ENCODE assay signal across 13 cellular contexts in the genomic region with DNA sequence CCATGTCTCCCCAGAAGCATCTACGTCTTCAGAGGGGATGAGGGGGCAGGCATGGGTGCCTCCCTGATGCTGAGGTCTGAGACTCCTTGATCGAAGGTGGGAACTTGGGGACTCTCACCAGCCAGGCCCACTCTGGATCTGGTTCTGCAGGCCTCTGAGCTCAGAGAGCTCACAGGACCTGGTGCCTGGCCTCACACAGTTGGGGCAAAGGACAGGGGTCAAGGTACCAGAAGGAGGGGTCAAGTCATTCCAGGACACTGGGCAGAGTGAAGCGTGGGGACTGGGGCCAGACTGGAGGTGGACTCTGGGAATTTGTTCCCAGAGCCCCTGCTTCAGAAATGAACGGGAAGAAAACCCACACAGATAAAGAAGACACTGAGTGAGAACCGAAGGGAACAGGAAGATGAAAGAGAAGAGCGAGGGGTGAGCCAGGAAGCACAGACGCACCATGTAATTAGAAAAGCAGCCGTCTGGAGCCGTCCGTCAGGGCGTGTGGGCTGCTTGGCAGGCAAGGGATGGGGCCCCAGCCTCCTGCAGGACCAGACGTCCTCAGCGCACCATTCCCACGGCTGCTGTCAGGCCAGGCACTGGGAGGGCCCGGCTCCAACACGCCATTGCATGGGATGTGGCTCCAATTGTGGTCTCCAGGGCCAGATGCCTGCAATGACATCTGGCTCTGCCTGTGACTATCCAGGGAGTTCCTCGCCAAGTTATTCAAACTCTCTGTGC. TPM values are rescaled to one million over a fixed set of nuclear protein-coding genes. Genes with fewer than 3 reads are reported as not detected.
DNase-seq lines count a peak whose midpoint lies in the region; ATAC-seq and TF ChIP-seq lines count a peak whose summit lies in the region.
"Had no signal": no experiment of that assay in that cellular context is flagged by ENCODE, and none has a peak within 500 bp of the region (broad histone marks: within the 10 kb centered on the region; RNA-seq: fewer than 3 reads in every experiment).

No MANE protein-coding gene starts in this region.

- no peak for TF ChIP-seq CTCF in fibroblast of mammary gland (conservative IDR thresholded peaks at IDR 0.05; ENCODE audit: control insufficient read depth, insufficient read depth, low read depth, low read length)
- TF ChIP-seq CTCF in thoracic aorta (IDR thresholded peaks at IDR 0.05) = no peak
- no peak for TF ChIP-seq CTCF in CD8-positive, alpha-beta T cell (IDR thresholded peaks at IDR 0.05)

- H3K27ac Mint-ChIP-seq in activated CD8-positive, alpha-beta T cell treated with anti-CD3 and anti-CD28 coated beads, Interleukin-2, amount 10 ng/mL, durations not matched to agents 7 days and 5 days = no peak overlapping the region
- H3K27ac Mint-ChIP-seq in activated CD4-positive, alpha-beta T cell treated with anti-CD3 and anti-CD28 coated beads for 36 hours = no peak overlapping the region
- no peak overlapping the region for H3K27ac Mint-ChIP-seq in CD8-positive, alpha-beta T cell

- H3K36me3 Mint-ChIP-seq in activated CD8-positive, alpha-beta T cell treated with anti-CD3 and anti-CD28 coated beads, Interleukin-2, amount 10 ng/mL, durations not matched to agents 7 days and 5 days (ENCODE audit: low read depth) = no peaks in the 10 kb centered on the region
- H3K36me3 Mint-ChIP-seq in activated CD4-positive, alpha-beta T cell treated with anti-CD3 and anti-CD28 coated beads for 36 hours (ENCODE audit: low read depth) = no peaks in the 10 kb centered on the region
- H3K36me3 Mint-ChIP-seq in CD8-positive, alpha-beta T cell = no peaks in the 10 kb centered on the region

- peaks cover 39% of the 10 kb centered on the region for H3K36me3 ChIP-seq in SJCRH30
- no peaks in the 10 kb centered on the region for H3K36me3 ChIP-seq in mucosa of rectum (ENCODE audit: control insufficient read depth in 2 of 2, insufficient read depth in 2 of 2, low read length in 2 of 2)
- H3K36me3 ChIP-seq in thoracic aorta = peaks cover 7% of the 10 kb centered on the region
- no peaks in the 10 kb centered on the region for H3K36me3 ChIP-seq in CD8-positive, alpha-beta T cell (ENCODE audit: insufficient read depth, low read length)
- H3K36me3 ChIP-seq: pancreas had no signal

- ATAC-seq in thoracic aorta (ENCODE audit: insufficient number of reproducible peaks, low FRiP score, low read depth) = no peak
- no peak for ATAC-seq in activated CD8-positive, alpha-beta T cell treated with anti-CD3 and anti-CD28 coated beads, Interleukin-2, amount 10 ng/mL, durations not matched to agents 7 days and 5 days
- ATAC-seq in activated CD4-positive, alpha-beta T cell treated with anti-CD3 and anti-CD28 coated beads for 36 hours = no peak
- no peak for ATAC-seq in CD8-positive, alpha-beta T cell

- H3K9me3 ChIP-seq in SJCRH30 (replicated peaks) (no peaks in the 10 kb centered on the region), mucosa of rectum (ENCODE audit: control insufficient read depth in 2 of 2, low read length in 2 of 2) (no peaks in the 10 kb centered on the region), thoracic aorta (no peaks in the 10 kb centered on the region)
- no peaks in the 10 kb centered on the region for H3K9me3 ChIP-seq in CD8-positive, alpha-beta T cell (ENCODE audit: low read length)
- H3K9me3 ChIP-seq: pancreas had no signal

- POLR2A ChIA-PET in activated CD8-positive, alpha-beta T cell treated with anti-CD3 and anti-CD28 coated beads, Interleukin-2, amount 10 ng/mL, durations not matched to agents 7 days and 5 days (lab: Charles Lee) = no interaction called here
- POLR2A ChIA-PET in activated CD4-positive, alpha-beta T cell treated with anti-CD3 and anti-CD28 coated beads for 36 hours (lab: Charles Lee) = no interaction called here
- POLR2A ChIA-PET in CD8-positive, alpha-beta T cell (lab: Charles Lee) = no interaction called here

- no peaks in the 10 kb centered on the region for H3K27me3 Mint-ChIP-seq in activated CD8-positive, alpha-beta T cell treated with anti-CD3 and anti-CD28 coated beads, Interleukin-2, amount 10 ng/mL, durations not matched to agents 7 days and 5 days (ENCODE audit: low read depth)
- H3K27me3 Mint-ChIP-seq in activated CD4-positive, alpha-beta T cell treated with anti-CD3 and anti-CD28 coated beads for 36 hours = no peaks in the 10 kb centered on the region
- no peaks in the 10 kb centered on the region for H3K27me3 Mint-ChIP-seq in CD8-positive, alpha-beta T cell (ENCODE audit: low read depth)

- H3K4me3 ChIP-seq in SJCRH30 = no peak overlapping the region
- H3K4me3 ChIP-seq in fibroblast of mammary gland (ENCODE audit: control insufficient read depth, low read depth, low read length) = no peak overlapping the region
- no peak overlapping the region for H3K4me3 ChIP-seq in mucosa of rectum (ENCODE audit: low read length in 2 of 2)
- no peak overlapping the region for H3K4me3 ChIP-seq in thoracic aorta
- H3K4me3 ChIP-seq in CD8-positive, alpha-beta T cell (ENCODE audit: low read depth, low read length) = no peak overlapping the region
- H3K4me3 ChIP-seq: pancreas had no signal

- no peaks in the 10 kb centered on the region for H3K9me3 Mint-ChIP-seq in activated CD8-positive, alpha-beta T cell treated with anti-CD3 and anti-CD28 coated beads, Interleukin-2, amount 10 ng/mL, durations not matched to agents 7 days and 5 days (ENCODE audit: insufficient read depth)
- no peaks in the 10 kb centered on the region for H3K9me3 Mint-ChIP-seq in activated CD4-positive, alpha-beta T cell treated with anti-CD3 and anti-CD28 coated beads for 36 hours (ENCODE audit: low read depth)
- no peaks in the 10 kb centered on the region for H3K9me3 Mint-ChIP-seq in CD8-positive, alpha-beta T cell

- peak overlapping the region; percentile 89 for H3K27ac ChIP-seq in SJCRH30
- H3K27ac ChIP-seq in mucosa of rectum (ENCODE audit: low read depth in 2 of 2, low read length in 2 of 2) = peak overlapping the region; percentile 38 to 90
- H3K27ac ChIP-seq in thoracic aorta = peak overlapping the region; percentile 88 to 89
- no peak overlapping the region for H3K27ac ChIP-seq in CD8-positive, alpha-beta T cell (ENCODE audit: low read depth, low read length)

- CTCF ChIA-PET in activated CD8-positive, alpha-beta T cell treated with anti-CD3 and anti-CD28 coated beads, Interleukin-2, amount 10 ng/mL, durations not matched to agents 7 days and 5 days (lab: Charles Lee) = interaction anchor here (1.4 kb wide), 1 partner anchor 23 kb away, joined by 3 read pairs; no protein-coding TSS in a partner anchor
- CTCF ChIA-PET in activated CD4-positive, alpha-beta T cell treated with anti-CD3 and anti-CD28 coated beads for 36 hours (lab: Charles Lee) = interaction anchor here (1.0 kb wide), 2 partner anchors 10 to 23 kb away, joined by 3 to 4 read pairs; no protein-coding TSS in a partner anchor
- CTCF ChIA-PET in CD8-positive, alpha-beta T cell (lab: Charles Lee) = interaction anchor here (1.6 kb wide), 1 partner anchor 23 kb away, joined by 8 read pairs; no protein-coding TSS in a partner anchor

- H3K9ac ChIP-seq in mucosa of rectum (ENCODE audit: low read depth in 1 of 2, low read length in 2 of 2) = no peak overlapping the region

- H3K4me3 Mint-ChIP-seq in activated CD8-positive, alpha-beta T cell treated with anti-CD3 and anti-CD28 coated beads, Interleukin-2, amount 10 ng/mL, durations not matched to agents 7 days and 5 days = no peak overlapping the region
- H3K4me3 Mint-ChIP-seq in activated CD4-positive, alpha-beta T cell treated with anti-CD3 and anti-CD28 coated beads for 36 hours = no peak overlapping the region
- H3K4me3 Mint-ChIP-seq in CD8-positive, alpha-beta T cell = no peak overlapping the region

- peak; percentile 82 to 86 for DNase-seq in SJCRH30
- peak; percentile 70 for DNase-seq in fibroblast of mammary gland (ENCODE audit: low read depth)
- DNase-seq in thoracic aorta (ENCODE audit: low spot score) = no peak
- DNase-seq in activated CD8-positive, alpha-beta T cell treated with anti-CD3 and anti-CD28 coated beads, Interleukin-2, amount 10 ng/mL, durations not matched to agents 7 days and 5 days = no peak
- no peak for DNase-seq in activated CD4-positive, alpha-beta T cell treated with anti-CD3 and anti-CD28 coated beads for 36 hours
- DNase-seq in CD8-positive, alpha-beta T cell = no peak
- no peak for DNase-seq in NCI-H1092 treated with DMSO at 0.1 percent for 48 hours (lab: John Stamatoyannopoulos, UW)
- DNase-seq: activated CD4-positive, alpha-beta T cell treated with anti-CD3 and anti-CD28 coated beads for 1 hour; activated effector memory CD4-positive, alpha-beta T cell treated with anti-CD3 and anti-CD28 coated beads, Interleukin-2, amount 50 U/mL, for 16 hours; effector CD4-positive, alpha-beta T cell; NCI-H226 had no signal

- peaks cover 53% of the 10 kb centered on the region for H3K4me1 ChIP-seq in SJCRH30
- peaks cover 24 to 32% of the 10 kb centered on the region in 2 donors for H3K4me1 ChIP-seq in mucosa of rectum (ENCODE audit: control insufficient read depth in 2 of 2, insufficient read depth in 2 of 2, low read length in 2 of 2)
- H3K4me1 ChIP-seq in thoracic aorta (ENCODE audit: control insufficient read depth in 1 of 2, low read depth in 2 of 2) = peaks cover 45 to 67% of the 10 kb centered on the region in 2 donors
- no peaks in the 10 kb centered on the region for H3K4me1 ChIP-seq in CD8-positive, alpha-beta T cell (ENCODE audit: insufficient read depth, low read length)

- peaks cover 5% of the 10 kb centered on the region for H3K4me1 Mint-ChIP-seq in activated CD8-positive, alpha-beta T cell treated with anti-CD3 and anti-CD28 coated beads, Interleukin-2, amount 10 ng/mL, durations not matched to agents 7 days and 5 days (ENCODE audit: low read depth)
- peaks cover 4% of the 10 kb centered on the region for H3K4me1 Mint-ChIP-seq in activated CD4-positive, alpha-beta T cell treated with anti-CD3 and anti-CD28 coated beads for 36 hours
- no peaks in the 10 kb centered on the region for H3K4me1 Mint-ChIP-seq in CD8-positive, alpha-beta T cell (ENCODE audit: low read depth)

- intact Hi-C loops in activated CD4-positive, alpha-beta T cell treated with anti-CD3 and anti-CD28 coated beads for 36 hours (cut with DNase I, micrococcal nuclease) = no loop called here
- intact Hi-C loops in CD8-positive, alpha-beta T cell (cut with DNase I, micrococcal nuclease) = no loop called here

- no peaks in the 10 kb centered on the region for H3K27me3 ChIP-seq in SJCRH30
- H3K27me3 ChIP-seq in mucosa of rectum (ENCODE audit: control insufficient read depth in 2 of 2, insufficient read depth in 2 of 2, low read length in 2 of 2) = no peaks in the 10 kb centered on the region
- H3K27me3 ChIP-seq in thoracic aorta (replicated peaks; ENCODE audit: insufficient read depth) = no peaks in the 10 kb centered on the region
- H3K27me3 ChIP-seq in CD8-positive, alpha-beta T cell (ENCODE audit: insufficient read depth, low read length) = no peaks in the 10 kb centered on the region
- H3K27me3 ChIP-seq: pancreas had no signal

RNA-seq across cellular contexts. Expression of gene ZCCHC24, which starts 47.7 kb away (rescaled TPM):
- total RNA-seq in SJCRH30 (2014; rRNA removed; shearing (Covaris generic)) = 53.1 and 53.7 TPM in 2 replicates
- 10 to 100 TPM; 66.9 to 82.9 TPM for total RNA-seq in thoracic aorta
- 1 to 10 TPM; 1.7 to 1.8 TPM for total RNA-seq in activated CD8-positive, alpha-beta T cell treated with anti-CD3 and anti-CD28 coated beads, Interleukin-2, amount 10 ng/mL, durations not matched to agents 7 days and 5 days
- under 1 TPM; 0.53 to 0.75 TPM for total RNA-seq in activated CD4-positive, alpha-beta T cell treated with anti-CD3 and anti-CD28 coated beads for 36 hours
- 1 to 10 TPM; 1.1 to 1.9 TPM for total RNA-seq in CD8-positive, alpha-beta T cell

RNA-seq across cellular contexts. Expression of gene PPIF, which starts 50.5 kb away (rescaled TPM):
- total RNA-seq in SJCRH30 (2014; rRNA removed; shearing (Covaris generic)) = 98.8 and 103 TPM in 2 replicates
- 10 to 100 TPM in 1 of 2 donors, 1 to 10 TPM in 1; 5.7 to 44.2 TPM for total RNA-seq in thoracic aorta
- 10 to 100 TPM; 74.7 to 77.7 TPM for total RNA-seq in activated CD8-positive, alpha-beta T cell treated with anti-CD3 and anti-CD28 coated beads, Interleukin-2, amount 10 ng/mL, durations not matched to agents 7 days and 5 days
- total RNA-seq in activated CD4-positive, alpha-beta T cell treated with anti-CD3 and anti-CD28 coated beads for 36 hours = 10 to 100 TPM; 92.3 to 96.1 TPM
- total RNA-seq in CD8-positive, alpha-beta T cell = 10 to 100 TPM; 33.7 to 36.4 TPM

Comparison
In these comparisons a context has a peak if more than half of its experiments do, and no peak if none do; other contexts are left out.
1. DNase-seq: peak in SJCRH30 (2 of 2) and fibroblast of mammary gland (single experiment); none in thoracic aorta (single experiment), activated CD8-positive, alpha-beta T cell treated with anti-CD3 and anti-CD28 coated beads, Interleukin-2, amount 10 ng/mL, durations not matched to agents 7 days and 5 days (single experiment), activated CD4-positive, alpha-beta T cell treated with anti-CD3 and anti-CD28 coated beads for 36 hours (single experiment), CD8-positive, alpha-beta T cell (0 of 7) and NCI-H1092 treated with DMSO at 0.1 percent for 48 hours (single experiment).
2. RNA of gene ZCCHC24, which starts 47.7 kb away (total RNA-seq): 66.9 to 82.9 TPM in thoracic aorta and 53.1 to 53.7 TPM in SJCRH30; 1.1 to 1.9 TPM in CD8-positive, alpha-beta T cell, 1.7 to 1.8 TPM in activated CD8-positive, alpha-beta T cell treated with anti-CD3 and anti-CD28 coated beads, Interleukin-2, amount 10 ng/mL, durations not matched to agents 7 days and 5 days and 0.53 to 0.75 TPM in activated CD4-positive, alpha-beta T cell treated with anti-CD3 and anti-CD28 coated beads for 36 hours; every median in the first group is over 10 times any median in the second.